In genomic region chr1:43708006-43708412, GRCh38 we compare ENCODE assay signal across 3 cellular contexts.
TF ChIP-seq lines count a peak whose summit lies in the region.

No MANE protein-coding gene starts in this region.

TF ChIP-seq in SK-N-SH, 30 proteins besides CTCF, POLR2A, EP300 and RAD21 (continued from another document and continues in another):
- TF ChIP-seq FOSL2 (IDR thresholded peaks at IDR 0.05; ENCODE audit: borderline replicate concordance, low read depth) = no peak
- no peak for TF ChIP-seq NFIC (IDR thresholded peaks at IDR 0.05; ENCODE audit: borderline replicate concordance)
- TF ChIP-seq USF1 (IDR thresholded peaks at IDR 0.05; ENCODE audit: borderline replicate concordance, low read depth) = no peak
- TF ChIP-seq USF2 (IDR thresholded peaks at IDR 0.05; ENCODE audit: borderline replicate concordance, low read depth, low read length) = no peak
- no peak for TF ChIP-seq ZBTB33 (IDR thresholded peaks at IDR 0.05; ENCODE audit: borderline replicate concordance, low read depth)
- TF ChIP-seq FOXM1 (IDR thresholded peaks at IDR 0.05; ENCODE audit: low read depth) = no peak
- no peak for TF ChIP-seq PBX3 (IDR thresholded peaks at IDR 0.05)
- no peak for TF ChIP-seq MXI1 (IDR thresholded peaks at IDR 0.05; ENCODE audit: low read depth, low read length)
- 0 out of 2 replicates have a peak, but pooled peaks have one; percentile 29 for TF ChIP-seq TAF1 (IDR thresholded peaks at IDR 0.05; ENCODE audit: borderline replicate concordance, low read depth, low read length)
- no peak for TF ChIP-seq NRF1 (IDR thresholded peaks at IDR 0.05; ENCODE audit: low read depth, low read length)
- TF ChIP-seq JUND (IDR thresholded peaks at IDR 0.05) = no peak
- no peak for TF ChIP-seq TCF12 (IDR thresholded peaks at IDR 0.05)
- no peak for TF ChIP-seq YY1 (IDR thresholded peaks at IDR 0.05; ENCODE audit: low read depth)
- TF ChIP-seq ELF1 (IDR thresholded peaks at IDR 0.05) = no peak
- TF ChIP-seq TEAD4 (IDR thresholded peaks at IDR 0.05; ENCODE audit: borderline replicate concordance, insufficient read depth) = no peak

TF ChIP-seq in SK-N-SH treated with all-trans-retinoic acid at 6 μM for 48 hours, 23 proteins besides CTCF, POLR2A, EP300 and RAD21 (continued from another document):
- TF ChIP-seq POU6F1 (CRISPR knock-in tag; IDR thresholded peaks at IDR 0.05; ENCODE audit: borderline replicate concordance, low read depth) (no peak), ARNTL (CRISPR knock-in tag; IDR thresholded peaks at IDR 0.05; ENCODE audit: borderline replicate concordance, low read depth) (no peak), TCF4 (CRISPR knock-in tag; IDR thresholded peaks at IDR 0.05; ENCODE audit: borderline replicate concordance) (no peak)

TF ChIP-seq in endothelial cell of umbilical vein, 7 proteins besides CTCF, POLR2A, EP300 and RAD21 (continued from another document):
- TF ChIP-seq MAX (IDR thresholded peaks at IDR 0.05; ENCODE audit: insufficient read depth, insufficient read length) (no peak), FOS (IDR thresholded peaks at IDR 0.05; ENCODE audit: borderline replicate concordance, insufficient read depth, low read length) (no peak), JUN (IDR thresholded peaks at IDR 0.05; ENCODE audit: borderline replicate concordance, insufficient read depth, insufficient read length, low read depth) (no peak)
